6 cellular contexts compared by ENCODE assay signal in the genomic region with DNA sequence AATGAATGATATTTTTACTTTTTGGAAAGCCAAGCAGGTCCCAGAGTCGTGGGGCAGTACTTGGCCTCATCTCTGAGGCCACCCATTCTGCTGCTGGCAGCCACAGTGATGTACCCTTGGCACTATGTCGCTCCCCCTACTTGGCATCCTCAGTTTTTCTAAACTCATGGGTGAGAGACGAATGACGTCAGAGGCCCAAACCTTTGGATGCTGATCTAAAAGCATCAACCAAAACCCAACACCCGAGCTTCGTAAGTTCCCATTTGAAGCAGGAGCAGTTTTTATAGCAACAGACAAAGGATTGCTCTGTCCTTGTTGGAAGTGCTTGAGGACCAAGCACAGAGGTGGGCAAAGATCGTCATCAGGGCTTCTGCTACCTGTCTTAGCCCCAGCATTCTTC.
"Had no signal": no experiment of that assay in that cellular context is flagged by ENCODE, and none has a peak within 500 bp of the region (broad histone marks: within the 10 kb centered on the region; RNA-seq: fewer than 3 reads in every experiment).

No MANE protein-coding gene starts in this region.

- H3K4me3 ChIP-seq: K562 had no signal

- FAIRE-seq: HTR-8/SVneo, K562 had no signal

- H3K27ac ChIP-seq: HL-60 had no signal

- ATAC-seq: K562 had no signal

- DNase-seq: IMR-90, KBM-7, KG1 had no signal
